ENCODE assay signal across 8 cellular contexts in the genomic region with DNA sequence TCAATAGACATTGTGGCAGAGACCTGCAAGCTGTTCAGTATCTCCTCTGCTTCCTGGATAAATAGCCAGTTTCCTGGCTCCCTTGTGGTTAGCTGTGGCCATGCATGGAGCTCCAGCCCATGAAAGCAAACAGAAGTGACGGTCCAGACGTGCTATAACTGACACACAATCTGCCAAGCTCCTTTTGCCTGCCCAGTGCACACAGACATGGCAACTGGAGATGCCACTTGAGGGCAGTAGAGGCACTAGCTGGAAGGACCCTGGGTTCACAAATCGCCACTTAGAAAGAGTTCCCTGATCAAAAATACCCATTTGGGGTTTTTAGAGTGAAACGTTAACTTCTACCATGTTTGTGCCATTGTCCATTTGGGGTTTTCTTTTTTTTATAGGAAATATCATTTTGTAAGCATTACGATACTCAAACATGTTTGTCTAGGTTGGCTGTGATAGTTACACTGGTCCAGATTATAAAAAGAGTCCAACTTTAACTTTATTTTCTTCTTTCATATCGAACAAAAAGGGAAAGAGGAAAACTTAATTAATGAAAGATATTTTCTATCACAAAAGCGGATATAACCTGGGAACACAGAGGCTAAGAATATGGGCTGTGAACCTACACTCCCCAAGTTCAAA.
DNase-seq lines count a peak whose midpoint lies in the region; ATAC-seq and TF ChIP-seq lines count a peak whose summit lies in the region.

No MANE protein-coding gene starts in this region.

- peaks cover 88% of the 10 kb centered on the region for H3K36me3 ChIP-seq in adipocyte (ENCODE audit: control insufficient read depth, insufficient read depth, low read length, severe bottlenecking)

- no peak overlapping the region for H3K4me3 ChIP-seq in LNCaP clone FGC (ENCODE audit: low read depth, low read length)
- H3K4me3 ChIP-seq in adipocyte (ENCODE audit: low read length): no peak overlapping the region

- no peaks in the 10 kb centered on the region for H3K4me1 ChIP-seq in adipocyte (ENCODE audit: control insufficient read depth, insufficient read depth, low read length)

- no peaks in the 10 kb centered on the region for H3K27me3 ChIP-seq in adipocyte (replicated peaks; ENCODE audit: control insufficient read depth, insufficient read depth, low read length)

- no peaks in the 10 kb centered on the region for H3K9me3 ChIP-seq in adipocyte (ENCODE audit: control insufficient read depth, low read length)

- ATAC-seq in GM21367 (IDR thresholded peaks at IDR 0.05; ENCODE audit: unreplicated experiment): no peak

- DNase-seq in SHP77 (lab: John Stamatoyannopoulos, UW): peak; percentile 30 to 32
- DNase-seq in SHP77 treated with DMSO at 0.1 percent for 48 hours (lab: John Stamatoyannopoulos, UW): no peak
- DNase-seq in LNCaP clone FGC (ENCODE audit: low read depth): peak; percentile 62
- DNase-seq in adipocyte (ENCODE audit: low read depth): peak; percentile 24
- peak; percentile 23 for DNase-seq in left kidney (ENCODE audit: low read depth, low spot score)
- DNase-seq in activated effector memory CD4-positive, alpha-beta T cell treated with anti-CD3 and anti-CD28 coated beads, Interleukin-2, amount 50 U/mL, for 16 hours: no peak
- no peak for DNase-seq in GM19238 (ENCODE audit: insufficient read length, low spot score)

- no peak overlapping the region for H3K9ac ChIP-seq in adipocyte (ENCODE audit: low read length)

- peak; percentile 94 for TF ChIP-seq CTCF in LNCaP clone FGC (IDR thresholded peaks at IDR 0.05; ENCODE audit: control insufficient read depth, extremely low read depth, insufficient read depth)

Comparison
In these comparisons a context has a peak if more than half of its experiments do, and no peak if none do; other contexts are left out.
1. DNase-seq: peak in SHP77 (2 of 2), LNCaP clone FGC (single experiment), adipocyte (single experiment) and left kidney (single experiment); none in SHP77 treated with DMSO at 0.1 percent for 48 hours (single experiment), activated effector memory CD4-positive, alpha-beta T cell treated with anti-CD3 and anti-CD28 coated beads, Interleukin-2, amount 50 U/mL, for 16 hours (single experiment) and GM19238 (single experiment).